Comparison of ENCODE assay signal across 10 cellular contexts in the genomic region with DNA sequence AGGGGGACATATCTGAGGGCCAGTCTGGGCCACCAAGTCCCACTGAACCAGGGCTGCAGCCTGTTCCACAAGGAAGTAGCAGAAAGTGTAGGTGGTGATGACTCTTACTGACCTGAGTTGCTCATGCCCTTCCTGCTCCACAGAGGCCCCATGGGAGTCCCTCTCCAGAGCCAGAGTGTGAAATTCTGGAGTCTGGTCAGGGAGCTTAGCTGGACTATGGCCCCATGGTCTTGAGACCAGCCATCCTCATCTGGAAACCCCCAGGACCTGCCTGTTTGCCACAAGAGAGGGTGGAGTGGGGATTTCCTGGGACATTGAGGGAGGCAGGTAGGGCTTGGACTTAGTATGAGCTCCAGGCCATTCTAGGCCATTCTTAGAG. TPM values are rescaled to one million over a fixed set of nuclear protein-coding genes. Genes with fewer than 3 reads are reported as not detected.
DNase-seq lines count a peak whose midpoint lies in the region; ATAC-seq and TF ChIP-seq lines count a peak whose summit lies in the region.
"Had no signal": no experiment of that assay in that cellular context is flagged by ENCODE, and none has a peak within 500 bp of the region (broad histone marks: within the 10 kb centered on the region; RNA-seq: fewer than 3 reads in every experiment).

No MANE protein-coding gene starts in this region.

- H3K4me1 Mint-ChIP-seq in chondrocyte (ENCODE audit: low read depth), result peaks cover 8% of the 10 kb centered on the region

- no peak overlapping the region for H3K27ac Mint-ChIP-seq in chondrocyte (ENCODE audit: unreplicated experiment)
- H3K27ac Mint-ChIP-seq: activated CD8-positive, alpha-beta T cell treated with anti-CD3 and anti-CD28 coated beads for 36 hours had no signal

- H3K36me3 Mint-ChIP-seq in chondrocyte (ENCODE audit: low read depth), result no peaks in the 10 kb centered on the region

- H3K4me3 Mint-ChIP-seq in chondrocyte (ENCODE audit: unreplicated experiment), result no peak overlapping the region
- H3K4me3 Mint-ChIP-seq: activated CD8-positive, alpha-beta T cell treated with anti-CD3 and anti-CD28 coated beads for 36 hours had no signal

- H3K4me3 ChIP-seq in parathyroid adenoma (ENCODE audit: low read depth, low read length), result peak overlapping the region; percentile 88

- peak overlapping the region; percentile 97 for H3K4me2 ChIP-seq in parathyroid adenoma (ENCODE audit: low read length)

- peak overlapping the region; percentile 47 for H3K27ac ChIP-seq in parathyroid adenoma

- ATAC-seq in HG03432 (IDR thresholded peaks at IDR 0.05; ENCODE audit: unreplicated experiment), result peak; percentile 17
- ATAC-seq: activated CD8-positive, alpha-beta T cell treated with anti-CD3 and anti-CD28 coated beads for 36 hours had no signal

- TF ChIP-seq CTCF in chondrocyte (IDR thresholded peaks at IDR 0.05) (no peak), parathyroid adenoma (IDR thresholded peaks at IDR 0.05) (no peak)

- peaks cover 7% of the 10 kb centered on the region for H3K4me1 ChIP-seq in parathyroid adenoma

- no peak overlapping the region for H3K9ac ChIP-seq in parathyroid adenoma

- no peaks in the 10 kb centered on the region for H3K27me3 ChIP-seq in parathyroid adenoma (ENCODE audit: control insufficient read depth, insufficient read depth, low read length)

- peak; percentile 16 for DNase-seq in ELR (ENCODE audit: low read depth)
- peak; percentile 29 for DNase-seq in chondrocyte (ENCODE audit: low spot score)
- DNase-seq in DMS79 (lab: John Stamatoyannopoulos, UW), result no peak
- DNase-seq in DMS153 (lab: John Stamatoyannopoulos, UW), result no peak
- DNase-seq in DMS114 treated with DMSO at 0.1 percent for 48 hours (lab: John Stamatoyannopoulos, UW; ENCODE audit: unreplicated experiment), result no peak
- DNase-seq in stimulated activated CD8-positive, alpha-beta memory T cell treated with anti-CD3 and anti-CD28 coated beads, Interleukin-4, amount 100 ng/mL, for 48 hours, result no peak
- DNase-seq: activated CD8-positive, alpha-beta T cell treated with anti-CD3 and anti-CD28 coated beads for 36 hours; cerebellar nuclear complex had no signal

- H3K9me3 Mint-ChIP-seq in chondrocyte (ENCODE audit: low read depth), result no peaks in the 10 kb centered on the region
- H3K9me3 Mint-ChIP-seq: activated CD8-positive, alpha-beta T cell treated with anti-CD3 and anti-CD28 coated beads for 36 hours had no signal

- peaks cover 15% of the 10 kb centered on the region for H3K79me2 ChIP-seq in parathyroid adenoma

- H3K9me3 ChIP-seq in parathyroid adenoma (ENCODE audit: control insufficient read depth, low read length), result no peaks in the 10 kb centered on the region

- H3K27me3 Mint-ChIP-seq in chondrocyte (ENCODE audit: low read depth), result peaks cover 11% of the 10 kb centered on the region

- no peaks in the 10 kb centered on the region for H3K36me3 ChIP-seq in parathyroid adenoma (ENCODE audit: control insufficient read depth, insufficient read depth, low read length)

- H2AFZ ChIP-seq in parathyroid adenoma, result no peak overlapping the region

RNA-seq across cellular contexts. Expression of gene SPINT1, which starts 3.0 kb away (rescaled TPM):
- total RNA-seq in chondrocyte, result 0.87 to 2.0 TPM (median 0.87 TPM) in 3 replicates

RNA-seq across cellular contexts. Expression of gene PPP1R14D, which starts 18.3 kb away (rescaled TPM):
- total RNA-seq in chondrocyte, result not detected in 3 replicates
- total RNA-seq: activated CD8-positive, alpha-beta T cell treated with anti-CD3 and anti-CD28 coated beads for 36 hours had no signal

RNA-seq across cellular contexts. Expression of gene RHOV, which starts 27.2 kb away (rescaled TPM):
- 0.12 to 0.31 TPM in 2 of 3 replicates, not detected in the other for total RNA-seq in chondrocyte

RNA-seq across cellular contexts. Expression of gene DNAJC17, which starts 39.6 kb away (rescaled TPM):
- 26.4 to 31.8 TPM (median 29.1 TPM) in 3 replicates for total RNA-seq in chondrocyte

RNA-seq across cellular contexts. Expression of gene ZFYVE19, which starts 39.9 kb away (rescaled TPM):
- 15.5 to 22.5 TPM (median 15.8 TPM) in 3 replicates for total RNA-seq in chondrocyte

Comparison
In these comparisons a context has a peak if more than half of its experiments do, and no peak if none do; other contexts are left out.
1. DNase-seq: peak in ELR (single experiment) and chondrocyte (single experiment); none in DMS79 (single experiment), DMS153 (single experiment), DMS114 treated with DMSO at 0.1 percent for 48 hours (single experiment) and stimulated activated CD8-positive, alpha-beta memory T cell treated with anti-CD3 and anti-CD28 coated beads, Interleukin-4, amount 100 ng/mL, for 48 hours (single experiment).